ENCODE assay signal across 6 cellular contexts in genomic region chr13:28739376-28739775, GRCh38.
"Had no signal": no experiment of that assay in that cellular context is flagged by ENCODE, and none has a peak within 500 bp of the region (broad histone marks: within the 10 kb centered on the region; RNA-seq: fewer than 3 reads in every experiment).

No MANE protein-coding gene starts in this region.

- H3K4me3 ChIP-seq: GM23248, HAP-1, K562 had no signal

- H3K36me3 ChIP-seq: HAP-1 had no signal

- DNase-seq: GM23248, GOT3, H7, IMR-90 had no signal

- H3K9me3 ChIP-seq: HAP-1 had no signal

- H3K4me1 ChIP-seq: HAP-1 had no signal

- H3K27ac ChIP-seq: GM23248 had no signal
